Comparison of ENCODE assay signal across 24 cellular contexts in genomic region chr1:208931936-208932335, GRCh38.
DNase-seq lines count a peak whose midpoint lies in the region; ATAC-seq, FAIRE-seq and TF ChIP-seq lines count a peak whose summit lies in the region.
"Had no signal": no experiment of that assay in that cellular context is flagged by ENCODE, and none has a peak within 500 bp of the region (broad histone marks: within the 10 kb centered on the region; RNA-seq: fewer than 3 reads in every experiment).

No MANE protein-coding gene starts in this region.

- ATAC-seq in PC-3 (no peak), HG03457 (IDR thresholded peaks at IDR 0.05; ENCODE audit: unreplicated experiment) (no peak), GM18907 (IDR thresholded peaks at IDR 0.05; ENCODE audit: unreplicated experiment) (no peak)
- ATAC-seq: A549; CD8-positive, alpha-beta T cell; GM12878 had no signal

- H3K4me1 ChIP-seq in PC-3 (ENCODE audit: insufficient read depth, low read length) (peaks cover 72% of the 10 kb centered on the region), H1 (replicated peaks in 1 of 4; ENCODE audit: control insufficient read depth in 3 of 4, insufficient read depth in 4 of 4, low read length in 3 of 4) (no peaks in the 10 kb centered on the region), keratinocyte (ENCODE audit: control insufficient read depth, extremely low read depth, insufficient read depth, low read length) (peaks cover 13% of the 10 kb centered on the region)
- H3K4me1 ChIP-seq: A549; BLaER1 treated with 17β-estradiol and CSF1 and Interleukin-3, amounts not matched to agents 10 nM and 100 nM; Caco-2 had no signal

- H3K9me1 ChIP-seq in keratinocyte (ENCODE audit: control insufficient read depth, extremely low read depth, insufficient read depth, low read length) = no peaks in the 10 kb centered on the region

- H3K18ac ChIP-seq in H1 (ENCODE audit: extremely low read depth, low read length) = no peak overlapping the region

- POLR2A ChIA-PET in PC-3 (lab: Charles Lee; ENCODE audit: unreplicated experiment) (no interaction called here), H1 (lab: Charles Lee; ENCODE audit: partially characterized antibody) (no interaction called here)

- H3K9ac ChIP-seq in PC-3 (ENCODE audit: low read length) = no peak overlapping the region
- H3K9ac ChIP-seq in H1 (replicated peaks in 1 of 4; ENCODE audit: extremely low read depth in 1 of 4, low read depth in 3 of 4, low read length in 3 of 4) = no peak overlapping the region
- H3K9ac ChIP-seq in keratinocyte (ENCODE audit: control insufficient read depth, extremely low read depth, insufficient read depth, low read length) = no peak overlapping the region
- H3K9ac ChIP-seq: BLaER1 treated with 17β-estradiol and CSF1 and Interleukin-3, amounts not matched to agents 10 nM and 100 nM had no signal

- H3K27ac ChIP-seq in PC-3 (ENCODE audit: low read length) (no peak overlapping the region), H1 (ENCODE audit: low read depth, low read length) (no peak overlapping the region), keratinocyte (ENCODE audit: control insufficient read depth, insufficient read depth, low read length) (no peak overlapping the region)
- H3K27ac ChIP-seq: 22Rv1; A549; BLaER1 treated with 17β-estradiol and CSF1 and Interleukin-3, amounts not matched to agents 10 nM and 100 nM; C4-2B had no signal

- no peak overlapping the region for H3K4ac ChIP-seq in H1 (replicated peaks; ENCODE audit: insufficient read length, low read depth, low read length)

- CTCF ChIA-PET in PC-3 (lab: Charles Lee) (no interaction called here), H1 (lab: Charles Lee; ENCODE audit: partially characterized antibody) (no interaction called here)

- no peak overlapping the region for H3K23ac ChIP-seq in H1 (ENCODE audit: insufficient read length)

- H3K9me2 ChIP-seq in PC-3 (replicated peaks; ENCODE audit: low read length) = no peaks in the 10 kb centered on the region

- H2AK5ac ChIP-seq in H1 (ENCODE audit: low read depth, low read length) = no peak overlapping the region

- H4K20me1 ChIP-seq in PC-3 (ENCODE audit: low read length) (no peaks in the 10 kb centered on the region), H1 (replicated peaks in 1 of 2; ENCODE audit: control insufficient read depth in 1 of 2, insufficient read depth in 2 of 2, low read length in 2 of 2) (no peaks in the 10 kb centered on the region), keratinocyte (ENCODE audit: control insufficient read depth, extremely low read depth, insufficient read depth, low read length) (no peaks in the 10 kb centered on the region)
- H4K20me1 ChIP-seq: BLaER1 treated with 17β-estradiol and CSF1 and Interleukin-3, amounts not matched to agents 10 nM and 100 nM had no signal

- no peak for TF ChIP-seq RAD21 in H1 (IDR thresholded peaks at IDR 0.05 in 1 of 2, conservative IDR thresholded peaks at IDR 0.05 in 1 of 2; ENCODE audit: low read depth in 2 of 2, low read length in 2 of 2)

- dilution Hi-C loops in keratinocyte (cut with MboI; ENCODE audit: extremely low pct_ligation_motif_present, low sequenced_read_pairs) = no loop called here

- H3K4me3 ChIP-seq in PC-3 (ENCODE audit: low read length) = no peak overlapping the region
- H3K4me3 ChIP-seq in H1 (ENCODE audit: extremely low read depth in 1 of 4, insufficient read depth in 2 of 4, low read depth in 3 of 4, low read length in 4 of 4) = no peak overlapping the region
- H3K4me3 ChIP-seq in keratinocyte (ENCODE audit: control insufficient read depth in 2 of 3, extremely low read depth in 1 of 3, insufficient read depth in 2 of 3, low read depth in 1 of 3, low read length in 3 of 3) = no peak overlapping the region
- H3K4me3 ChIP-seq: A549; BLaER1 treated with 17β-estradiol and CSF1 and Interleukin-3, amounts not matched to agents 10 nM and 100 nM; GM12878 had no signal

- TF ChIP-seq EP300 in H1 (IDR thresholded peaks at IDR 0.05; ENCODE audit: borderline replicate concordance in 1 of 2, low read depth in 2 of 2, low read length in 2 of 2) = no peak

- 97% methylated on average over 3 of the region's 3 CpGs; no CpG with 5 or more reads in 1 of the 2 experiments for WGBS in H1 (ENCODE audit: extremely low coverage in 1 of 2, insufficient coverage in 1 of 2, insufficient read length in 1 of 2, insufficient replicate concordance in 2 of 2, low coverage in 1 of 2, low lambda C conversion rate in 2 of 2, missing lambda C conversion rate in 1 of 2), 2 experiments

- no peaks in the 10 kb centered on the region for H3K36me3 ChIP-seq in PC-3 (ENCODE audit: low read depth, low read length)
- H3K36me3 ChIP-seq in H1 (ENCODE audit: control insufficient read depth in 2 of 4, insufficient read depth in 4 of 4, low read length in 3 of 4) = no peaks in the 10 kb centered on the region
- no peaks in the 10 kb centered on the region for H3K36me3 ChIP-seq in keratinocyte (ENCODE audit: control insufficient read depth in 2 of 2, extremely low read depth in 1 of 2, insufficient read depth in 2 of 2, low read length in 2 of 2)
- H3K36me3 ChIP-seq: BLaER1 treated with 17β-estradiol and CSF1 and Interleukin-3, amounts not matched to agents 10 nM and 100 nM had no signal

- no peak overlapping the region for H4K91ac ChIP-seq in H1 (replicated peaks; ENCODE audit: insufficient read length, low read length)

- TF ChIP-seq CTCF in PC-3 (conservative IDR thresholded peaks at IDR 0.05; ENCODE audit: low read depth, low read length) (no peak), H1 (IDR thresholded peaks at IDR 0.05; ENCODE audit: control extremely low read depth in 1 of 3, insufficient read depth in 1 of 3, low read depth in 1 of 3, low read length in 3 of 3) (no peak), keratinocyte (optimal IDR thresholded peaks at IDR 0.05 in 1 of 3, IDR thresholded peaks at IDR 0.05 in 1 of 3, conservative IDR thresholded peaks at IDR 0.05 in 1 of 3; ENCODE audit: extremely low read depth in 1 of 3, insufficient read depth in 2 of 3, low read length in 3 of 3) (no peak)

- intact Hi-C loops in PC-3 (cut with micrococcal nuclease) = no loop called here

- H3K9me3 ChIP-seq in PC-3 (ENCODE audit: low read length) = no peaks in the 10 kb centered on the region
- no peaks in the 10 kb centered on the region for H3K9me3 ChIP-seq in H1 (ENCODE audit: insufficient read depth in 2 of 2, low read depth in 1 of 2, low read length in 1 of 2)
- no peaks in the 10 kb centered on the region for H3K9me3 ChIP-seq in keratinocyte (ENCODE audit: control insufficient read depth, low read depth, low read length)
- H3K9me3 ChIP-seq: A549; BLaER1 treated with 17β-estradiol and CSF1 and Interleukin-3, amounts not matched to agents 10 nM and 100 nM; Caco-2 had no signal

- H4K5ac ChIP-seq in H1 (ENCODE audit: insufficient read length, low read depth, low read length) = no peak overlapping the region

- no peak overlapping the region for H2BK5ac ChIP-seq in H1 (ENCODE audit: low read depth, low read length)

- no peak overlapping the region for H2BK12ac ChIP-seq in H1 (ENCODE audit: low read depth, low read length)

- H3K14ac ChIP-seq in H1 (ENCODE audit: insufficient read length) = no peak overlapping the region

- no peaks in the 10 kb centered on the region for H3K79me2 ChIP-seq in PC-3 (ENCODE audit: low read length)
- no peaks in the 10 kb centered on the region for H3K79me2 ChIP-seq in H1 (ENCODE audit: control insufficient read depth in 1 of 2, insufficient read depth in 2 of 2, low read length in 2 of 2)
- H3K79me2 ChIP-seq in keratinocyte (ENCODE audit: control insufficient read depth, insufficient read depth, low read length) = no peaks in the 10 kb centered on the region

- H3K79me1 ChIP-seq in H1 (ENCODE audit: low read depth, low read length) = no peaks in the 10 kb centered on the region

- DNase-seq in ELR (ENCODE audit: low read depth) (peak; percentile 8), PC-3 (peak; percentile 39), H1 (ENCODE audit: low read depth in 1 of 2, low spot score in 2 of 2) (no peak), keratinocyte (ENCODE audit: low read depth, low spot score) (no peak), NCI-H1417 treated with DMSO at 0.1 percent for 48 hours (lab: John Stamatoyannopoulos, UW) (no peak), NCI-H1105 (lab: John Stamatoyannopoulos, UW) (no peak)
- DNase-seq: AML-193; Caco-2; Calu3; CD4-positive, alpha-beta T cell; CD8-positive, alpha-beta T cell; DMS79 treated with DMSO at 0.1 percent for 48 hours; GDM1 had no signal

- TF ChIP-seq POLR2A in H1 (IDR thresholded peaks at IDR 0.05; ENCODE audit: control extremely low read depth in 1 of 2, low read depth in 2 of 2, low read length in 2 of 2) = no peak

- no TSS peak for BruUV-seq in PC-3 (replicated peaks; lab: Mats Ljungman, UMichigan)

- H2BK120ac ChIP-seq in H1 (replicated peaks; ENCODE audit: low read depth, low read length) = no peak overlapping the region

- FAIRE-seq in H1 (lab: Jason Lieb, UNC) = no peak
- FAIRE-seq in keratinocyte (lab: Jason Lieb, UNC) = peak; percentile 71
- FAIRE-seq: A549, D721Med, GM12878, GM12892, GM18507, GM19239 had no signal

- H3K23me2 ChIP-seq in H1 (ENCODE audit: low read depth, low read length) = no peaks in the 10 kb centered on the region

- no peak overlapping the region for H2AFZ ChIP-seq in PC-3 (ENCODE audit: low read length)
- peak overlapping the region; percentile 67; the same call in 1 of the 2 replicates for H2AFZ ChIP-seq in H1 (ENCODE audit: low read length)
- H2AFZ ChIP-seq in keratinocyte (ENCODE audit: control insufficient read depth, low read length) = no peak overlapping the region

- no peak overlapping the region for H2BK20ac ChIP-seq in H1 (ENCODE audit: low read length)

- no peak overlapping the region for H3K56ac ChIP-seq in H1 (replicated peaks; ENCODE audit: insufficient read length, low read depth, low read length)

- H4K8ac ChIP-seq in H1 (ENCODE audit: extremely low read depth, insufficient read depth, low read length) = no peak overlapping the region

- peaks cover 22% of the 10 kb centered on the region for H3F3A ChIP-seq in PC-3 (ENCODE audit: low read length, unreplicated experiment)

- H3K27me3 ChIP-seq in PC-3 (ENCODE audit: low read length) (no peaks in the 10 kb centered on the region), H1 (replicated peaks in 1 of 4; ENCODE audit: control insufficient read depth in 3 of 4, extremely low read depth in 1 of 4, insufficient read depth in 3 of 4, low read length in 3 of 4) (no peaks in the 10 kb centered on the region), keratinocyte (ENCODE audit: control insufficient read depth, extremely low read depth, insufficient read depth, low read length) (no peaks in the 10 kb centered on the region)
- H3K27me3 ChIP-seq: BLaER1 treated with 17β-estradiol and CSF1 and Interleukin-3, amounts not matched to agents 10 nM and 100 nM had no signal

- H3K4me2 ChIP-seq in PC-3 (ENCODE audit: low read length) (no peak overlapping the region), H1 (ENCODE audit: insufficient read depth in 1 of 2, low read depth in 2 of 2, low read length in 2 of 2) (no peak overlapping the region), keratinocyte (ENCODE audit: control insufficient read depth, extremely low read depth, insufficient read depth, low read depth, low read length) (no peak overlapping the region)
- H3K4me2 ChIP-seq: A549; BLaER1 treated with 17β-estradiol and CSF1 and Interleukin-3, amounts not matched to agents 10 nM and 100 nM had no signal

- H2BK15ac ChIP-seq in H1 (ENCODE audit: low read length) = no peak overlapping the region

Comparison
In these comparisons a context has a peak if more than half of its experiments do, and no peak if none do; other contexts are left out.
1. DNase-seq: peak in ELR (single experiment) and PC-3 (single experiment); none in H1 (0 of 2), keratinocyte (single experiment), NCI-H1417 treated with DMSO at 0.1 percent for 48 hours (single experiment) and NCI-H1105 (single experiment).